In genomic region chr15:49145651-49146609, GRCh38 we compare ENCODE assay signal across 1 cellular context.
A peak's percentile ranks its signal among the peaks of the same experiment; 100 is the strongest.
TF ChIP-seq lines count a peak whose summit lies in the region.

No MANE protein-coding gene starts in this region.

TF ChIP-seq in K562, 482 proteins besides CTCF, POLR2A, EP300 and RAD21 (continued from another document):
- TF ChIP-seq PBX2 (CRISPR knock-in tag; IDR thresholded peaks at IDR 0.05; ENCODE audit: low read depth) (no peak), PBX2 (tag; conservative IDR thresholded peaks at IDR 0.05; ENCODE audit: low read depth) (peak; percentile 45), MEIS2 (IDR thresholded peaks at IDR 0.05; ENCODE audit: partially characterized antibody) (peak; percentile 29), ZNF12 (CRISPR knock-in tag; IDR thresholded peaks at IDR 0.05) (no peak), ARID3A (IDR thresholded peaks at IDR 0.05; ENCODE audit: borderline replicate concordance, low read depth, low read length) (peak; percentile 74; the same call in 1 of the 2 replicates), PKNOX1 (IDR thresholded peaks at IDR 0.05) (peak; percentile 75), HLTF (IDR thresholded peaks at IDR 0.05) (no peak), ZNF280A (IDR thresholded peaks at IDR 0.05; ENCODE audit: low read depth, partially characterized antibody) (no peak), PCBP1 (IDR thresholded peaks at IDR 0.05; ENCODE audit: low read depth, low read length, poor library complexity, severe bottlenecking) (no peak), SIN3B (IDR thresholded peaks at IDR 0.05; ENCODE audit: low read depth) (no peak), NEUROD1 (IDR thresholded peaks at IDR 0.05; ENCODE audit: borderline replicate concordance, low read depth, low read length, partially characterized antibody) (no peak), ZEB2 (IDR thresholded peaks at IDR 0.05) (no peak), SIN3A (IDR thresholded peaks at IDR 0.05; ENCODE audit: borderline replicate concordance in 2 of 2, control insufficient read depth in 1 of 2, low read depth in 2 of 2, low read length in 2 of 2) (no peak), SMC3 (conservative IDR thresholded peaks at IDR 0.05; ENCODE audit: insufficient read depth, low read depth, low read length) (0 out of 2 replicates have a peak, but pooled peaks have one; percentile 31), GABPB2 (CRISPR knock-in tag; conservative IDR thresholded peaks at IDR 0.05) (no peak)
